ENCODE assay signal across 1 cellular context in genomic region chr5:138354387-138354786, GRCh38.
TF ChIP-seq lines count a peak whose summit lies in the region.

No MANE protein-coding gene starts in this region.

TF ChIP-seq in K562, 482 proteins besides CTCF, POLR2A, EP300 and RAD21:
- no peak for TF ChIP-seq MBD2 (IDR thresholded peaks at IDR 0.05; ENCODE audit: borderline replicate concordance, low read depth)
- no peak for TF ChIP-seq HNRNPLL (IDR thresholded peaks at IDR 0.05; ENCODE audit: low read depth, low read length, poor library complexity, severe bottlenecking)
- peak in 1 of 3 experiments; percentile 44 for TF ChIP-seq YY1 (IDR thresholded peaks at IDR 0.05; ENCODE audit: borderline replicate concordance in 1 of 3, control insufficient read depth in 1 of 3, extremely low read depth in 1 of 3, insufficient read depth in 3 of 3, insufficient read length in 1 of 3, insufficient replicate concordance in 2 of 3, low read depth in 1 of 3, low read length in 2 of 3)
- TF ChIP-seq ZNF518B (CRISPR knock-in tag; IDR thresholded peaks at IDR 0.05) = no peak
- TF ChIP-seq BRD4 (IDR thresholded peaks at IDR 0.05) = 0 out of 2 replicates have a peak, but pooled peaks have one; percentile 19
- no peak for TF ChIP-seq MXD1 (CRISPR knock-in tag; IDR thresholded peaks at IDR 0.05; ENCODE audit: borderline replicate concordance, poor library complexity, severe bottlenecking)
- TF ChIP-seq ZNF224 (CRISPR knock-in tag; IDR thresholded peaks at IDR 0.05) = no peak
